In genomic region chr20:49886571-49887203, GRCh38 we compare ENCODE assay signal across 12 cellular contexts. TPM values are rescaled to one million over a fixed set of nuclear protein-coding genes. Genes with fewer than 3 reads are reported as not detected.
DNase-seq lines count a peak whose midpoint lies in the region; ATAC-seq and TF ChIP-seq lines count a peak whose summit lies in the region.
"Had no signal": no experiment of that assay in that cellular context is flagged by ENCODE, and none has a peak within 500 bp of the region (broad histone marks: within the 10 kb centered on the region; RNA-seq: fewer than 3 reads in every experiment).

No MANE protein-coding gene starts in this region.

- H3K4me2 ChIP-seq in neural progenitor cell, result no peak overlapping the region

- peaks cover 4% of the 10 kb centered on the region for H4K20me1 ChIP-seq in neural progenitor cell (ENCODE audit: low read depth)

- H3K4me1 Mint-ChIP-seq in chondrocyte (ENCODE audit: low read depth) (peaks cover 59% of the 10 kb centered on the region), neural progenitor cell (peaks cover 60% of the 10 kb centered on the region)

- in situ Hi-C loops in KBM-7 (cut with MboI; ENCODE audit: low pct_unique_long_range_greater_than_20kb, low sequenced_read_pairs), result loop anchor here (25.0 kb wide), 1 partner anchor 549 kb away; no protein-coding TSS in a partner anchor

- H3K9me3 ChIP-seq in neural progenitor cell (ENCODE audit: low read depth) (no peaks in the 10 kb centered on the region), thoracic aorta (no peaks in the 10 kb centered on the region)

- H3K36me3 Mint-ChIP-seq in activated naive CD4-positive, alpha-beta T cell treated with anti-CD3 and anti-CD28 coated beads, Interleukin-2, amount 50 U/mL, for 72 hours, result peaks cover 0 to 6% of the 10 kb centered on the region in 2 donors
- H3K36me3 Mint-ChIP-seq in chondrocyte (ENCODE audit: low read depth) (peaks cover 14% of the 10 kb centered on the region), neural progenitor cell (peaks cover 6% of the 10 kb centered on the region)

- H3K27ac ChIP-seq in neural progenitor cell (no peak overlapping the region), thoracic aorta (peak overlapping the region; percentile 81 to 93)
- H3K27ac ChIP-seq: 22Rv1 had no signal

- TF ChIP-seq CTCF in chondrocyte (IDR thresholded peaks at IDR 0.05) (no peak), neural progenitor cell (IDR thresholded peaks at IDR 0.05) (no peak), thoracic aorta (IDR thresholded peaks at IDR 0.05) (no peak)

- DNase-seq in activated naive CD4-positive, alpha-beta T cell treated with anti-CD3 and anti-CD28 coated beads, Interleukin-2, amount 50 U/mL, for 72 hours (ENCODE audit: low spot score in 2 of 2), result no peak
- DNase-seq in activated naive CD4-positive, alpha-beta T cell treated with anti-CD3 and anti-CD28 coated beads, Interleukin-2, amount 50 U/mL, for 16 hours, result no peak
- DNase-seq in chondrocyte (ENCODE audit: low spot score), result no peak
- DNase-seq in neural progenitor cell (ENCODE audit: low spot score), result no peak
- no peak for DNase-seq in thoracic aorta (ENCODE audit: low spot score)
- DNase-seq in dedifferentiated amniotic fluid mesenchymal stem cell (ENCODE audit: extremely low spot score), result no peak
- no peak for DNase-seq in NCI-H526 treated with DMSO at 0.1 percent for 48 hours (lab: John Stamatoyannopoulos, UW)
- no peak for DNase-seq in KBM-7
- DNase-seq: activated B cell treated with CpG ODN at 0.5 μM for 24 hours, activated T-cell treated with anti-CD3 and anti-CD28 coated beads for 4 hours had no signal

- H3K4me1 ChIP-seq in neural progenitor cell (peaks cover 28% of the 10 kb centered on the region), thoracic aorta (ENCODE audit: control insufficient read depth in 1 of 2, low read depth in 2 of 2) (peaks cover 12 to 33% of the 10 kb centered on the region in 2 donors)

- H3K36me3 ChIP-seq in neural progenitor cell (no peaks in the 10 kb centered on the region), thoracic aorta (peaks cover 17% of the 10 kb centered on the region)

- no peaks in the 10 kb centered on the region for H3K9me3 Mint-ChIP-seq in activated naive CD4-positive, alpha-beta T cell treated with anti-CD3 and anti-CD28 coated beads, Interleukin-2, amount 50 U/mL, for 72 hours
- no peaks in the 10 kb centered on the region for H3K9me3 Mint-ChIP-seq in chondrocyte (ENCODE audit: low read depth)
- no peaks in the 10 kb centered on the region for H3K9me3 Mint-ChIP-seq in neural progenitor cell
- H3K9me3 Mint-ChIP-seq: activated B cell treated with CpG ODN at 0.5 μM for 24 hours; stimulated activated naive CD8-positive, alpha-beta T cell treated with anti-CD3 and anti-CD28 coated beads, Interleukin-15, Interleukin-2, amounts not matched to agents 100 ng/mL and 50 ng/mL, for 24 hours had no signal

- no peak overlapping the region for H3K4me3 ChIP-seq in neural progenitor cell
- peak overlapping the region; percentile 13 for H3K4me3 ChIP-seq in thoracic aorta

- H2AFZ ChIP-seq in neural progenitor cell (replicated peaks), result no peak overlapping the region

- H3K27me3 ChIP-seq in neural progenitor cell (no peaks in the 10 kb centered on the region), thoracic aorta (replicated peaks; ENCODE audit: insufficient read depth) (no peaks in the 10 kb centered on the region)

- peak overlapping the region; percentile 76 to 79 for H3K27ac Mint-ChIP-seq in activated naive CD4-positive, alpha-beta T cell treated with anti-CD3 and anti-CD28 coated beads, Interleukin-2, amount 50 U/mL, for 72 hours
- H3K27ac Mint-ChIP-seq in chondrocyte (ENCODE audit: unreplicated experiment) (peak overlapping the region; percentile 74), neural progenitor cell (peak overlapping the region; percentile 53)
- H3K27ac Mint-ChIP-seq: activated B cell treated with CpG ODN at 0.5 μM for 24 hours had no signal

- H3K4me3 Mint-ChIP-seq in chondrocyte (ENCODE audit: unreplicated experiment) (no peak overlapping the region), neural progenitor cell (no peak overlapping the region)
- H3K4me3 Mint-ChIP-seq: activated B cell treated with CpG ODN at 0.5 μM for 24 hours; stimulated activated naive CD8-positive, alpha-beta T cell treated with anti-CD3 and anti-CD28 coated beads, Interleukin-15, Interleukin-2, amounts not matched to agents 100 ng/mL and 50 ng/mL, for 24 hours had no signal

- ATAC-seq in activated naive CD4-positive, alpha-beta T cell treated with anti-CD3 and anti-CD28 coated beads, Interleukin-2, amount 50 U/mL, for 72 hours, result no peak
- ATAC-seq in thoracic aorta (ENCODE audit: insufficient number of reproducible peaks, low FRiP score, low read depth), result no peak

- H3K9ac ChIP-seq in neural progenitor cell, result no peak overlapping the region

- H3K27me3 Mint-ChIP-seq in chondrocyte (ENCODE audit: low read depth), result no peaks in the 10 kb centered on the region
- H3K27me3 Mint-ChIP-seq in neural progenitor cell (ENCODE audit: insufficient read depth, low read depth), result peaks cover 14% of the 10 kb centered on the region
- H3K27me3 Mint-ChIP-seq: activated B cell treated with CpG ODN at 0.5 μM for 24 hours; stimulated activated naive CD8-positive, alpha-beta T cell treated with anti-CD3 and anti-CD28 coated beads, Interleukin-15, Interleukin-2, amounts not matched to agents 100 ng/mL and 50 ng/mL, for 24 hours had no signal

- H3F3A ChIP-seq in neural progenitor cell (ENCODE audit: low read depth), result peaks cover 14% of the 10 kb centered on the region

- H3K79me2 ChIP-seq in neural progenitor cell (ENCODE audit: low read depth), result no peaks in the 10 kb centered on the region

RNA-seq across cellular contexts. Expression of gene SPATA2, which starts 28.6 kb away (rescaled TPM):
- total RNA-seq in activated naive CD4-positive, alpha-beta T cell treated with anti-CD3 and anti-CD28 coated beads, Interleukin-2, amount 50 U/mL, for 72 hours, result 1 to 10 TPM; 7.2 to 7.9 TPM
- total RNA-seq in chondrocyte (5.6 to 6.5 TPM (median 5.9 TPM) in 3 replicates), neural progenitor cell (ENCODE audit: low replicate concordance) (4.0 and 5.0 TPM in 2 replicates), thoracic aorta (1 to 10 TPM; 3.9 to 7.3 TPM)

RNA-seq across cellular contexts. Expression of gene RNF114, which starts 49.5 kb away (rescaled TPM):
- total RNA-seq in activated naive CD4-positive, alpha-beta T cell treated with anti-CD3 and anti-CD28 coated beads, Interleukin-2, amount 50 U/mL, for 72 hours, result 10 to 100 TPM; 60.9 to 66.0 TPM
- total RNA-seq in chondrocyte, result 45.4 to 49.5 TPM (median 46.2 TPM) in 3 replicates
- total RNA-seq in neural progenitor cell (ENCODE audit: low replicate concordance), result 41.3 and 105 TPM in 2 replicates
- total RNA-seq in thoracic aorta, result 100 to 1,000 TPM in 1 of 2 donors, 10 to 100 TPM in 1; 82.4 to 128 TPM
